22 cellular contexts compared by ENCODE assay signal in genomic region chr5:66585291-66585690, GRCh38.
DNase-seq lines count a peak whose midpoint lies in the region; ATAC-seq and TF ChIP-seq lines count a peak whose summit lies in the region.
"Had no signal": no experiment of that assay in that cellular context is flagged by ENCODE, and none has a peak within 500 bp of the region (broad histone marks: within the 10 kb centered on the region; RNA-seq: fewer than 3 reads in every experiment).

No MANE protein-coding gene starts in this region.

- ATAC-seq in HG03378 (IDR thresholded peaks at IDR 0.05; ENCODE audit: unreplicated experiment) (no peak), HG02981 (IDR thresholded peaks at IDR 0.05; ENCODE audit: unreplicated experiment) (no peak)
- ATAC-seq: GM12878 had no signal

- H3K4me3 ChIP-seq in epithelial cell of esophagus (ENCODE audit: low read length) = no peak overlapping the region
- H3K4me3 ChIP-seq: BLaER1, GM12878 had no signal

- TF ChIP-seq CTCF in epithelial cell of esophagus (IDR thresholded peaks at IDR 0.05; ENCODE audit: insufficient read depth, low read depth, low read length, missing control alignments) = no peak

- DNase-seq in NCI-H226 (peak; percentile 78), epithelial cell of esophagus (ENCODE audit: low read depth) (peak; percentile 13)
- no peak for DNase-seq in effector CD4-positive, alpha-beta T cell
- DNase-seq: 8988T; ACHN; BE2C; C1 segment of cervical spinal cord; CD4-positive, alpha-beta memory T cell; CD4-positive, CD25-positive, alpha-beta regulatory T cell; CD8-positive, alpha-beta memory T cell; COR-L47; DMS 273 treated with DMSO at 0.1 percent for 48 hours; DMS153; DMS53; DMS79; DND-41; EL; GDM1 had no signal
